Comparison of ENCODE assay signal across 9 cellular contexts in the genomic region with DNA sequence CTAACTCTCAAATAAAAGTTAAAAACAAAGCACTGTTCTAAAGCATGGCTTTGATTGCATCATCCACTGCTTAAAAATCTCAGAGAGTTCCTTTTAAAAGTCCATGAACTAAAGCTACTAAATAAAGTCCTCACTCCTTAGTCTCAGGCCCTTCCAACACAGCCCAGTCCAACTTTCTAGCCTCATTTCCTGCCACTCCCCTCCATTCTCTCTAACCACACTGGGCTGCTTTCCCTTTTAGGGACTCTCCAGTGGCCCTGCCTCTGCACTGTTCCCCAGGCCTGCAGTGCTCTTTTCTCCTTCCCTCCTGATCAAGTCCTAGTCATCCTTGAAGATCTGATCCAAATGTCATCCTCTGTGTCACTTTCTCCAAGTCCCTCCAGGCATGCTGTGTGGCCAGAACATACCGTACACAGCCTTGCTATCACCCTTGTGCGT. TPM values are rescaled to one million over a fixed set of nuclear protein-coding genes. Genes with fewer than 3 reads are reported as not detected.
DNase-seq lines count a peak whose midpoint lies in the region; ATAC-seq and TF ChIP-seq lines count a peak whose summit lies in the region.
"Had no signal": no experiment of that assay in that cellular context is flagged by ENCODE, and none has a peak within 500 bp of the region (broad histone marks: within the 10 kb centered on the region; RNA-seq: fewer than 3 reads in every experiment).

No MANE protein-coding gene starts in this region.

- TF ChIP-seq POLR2A in upper lobe of left lung (IDR thresholded peaks at IDR 0.05), result no peak

- no peaks in the 10 kb centered on the region for H3K9me2 ChIP-seq in hepatocyte (replicated peaks; ENCODE audit: insufficient read depth)

- peak overlapping the region; percentile 40 for H3K27ac ChIP-seq in hepatocyte
- H3K27ac ChIP-seq in upper lobe of left lung, result peak overlapping the region in 1 of 4 donors; percentile 26

- peaks cover 8% of the 10 kb centered on the region for H3K27me3 Mint-ChIP-seq in activated CD4-positive, alpha-beta T cell treated with anti-CD3 and anti-CD28 coated beads, Interleukin-2, amount 10 ng/mL, durations not matched to agents 24 days and 14 days

- H3K27me3 ChIP-seq in hepatocyte (no peaks in the 10 kb centered on the region), upper lobe of left lung (no peaks in the 10 kb centered on the region)

- H3K4me1 Mint-ChIP-seq in activated CD4-positive, alpha-beta T cell treated with anti-CD3 and anti-CD28 coated beads, Interleukin-2, amount 10 ng/mL, durations not matched to agents 24 days and 14 days, result peaks cover 5% of the 10 kb centered on the region

- no peak overlapping the region for H3K4me2 ChIP-seq in hepatocyte

- no peak for TF ChIP-seq EP300 in upper lobe of left lung (IDR thresholded peaks at IDR 0.05)

- in situ Hi-C loops in astrocyte of the spinal cord (cut with HindIII; ENCODE audit: low sequenced_read_pairs), result no loop called here

- no peak overlapping the region for H3K4me3 ChIP-seq in astrocyte of the spinal cord (ENCODE audit: low read depth, low read length)
- no peak overlapping the region for H3K4me3 ChIP-seq in hepatocyte
- H3K4me3 ChIP-seq in upper lobe of left lung, result no peak overlapping the region

- intact Hi-C loops in activated CD4-positive, alpha-beta T cell treated with anti-CD3 and anti-CD28 coated beads, Interleukin-2, amount 10 ng/mL, durations not matched to agents 24 days and 14 days (cut with micrococcal nuclease), result no loop called here

- H3K36me3 ChIP-seq in hepatocyte (replicated peaks; ENCODE audit: insufficient read depth, low read depth) (no peaks in the 10 kb centered on the region), upper lobe of left lung (no peaks in the 10 kb centered on the region)

- H3K27ac Mint-ChIP-seq in activated CD4-positive, alpha-beta T cell treated with anti-CD3 and anti-CD28 coated beads, Interleukin-2, amount 10 ng/mL, durations not matched to agents 24 days and 14 days, result no peak overlapping the region
- H3K27ac Mint-ChIP-seq: activated naive CD4-positive, alpha-beta T cell treated with anti-CD3 and anti-CD28 coated beads, Interleukin-2, amount 50 U/mL, for 72 hours had no signal

- no peaks in the 10 kb centered on the region for H4K20me1 ChIP-seq in hepatocyte (ENCODE audit: insufficient read depth, poor library complexity, severe bottlenecking)

- H3K9me3 ChIP-seq in hepatocyte (ENCODE audit: low read depth) (no peaks in the 10 kb centered on the region), upper lobe of left lung (no peaks in the 10 kb centered on the region)

- DNase-seq in activated CD4-positive, alpha-beta T cell treated with anti-CD3 and anti-CD28 coated beads, Interleukin-2, amount 10 ng/mL, durations not matched to agents 24 days and 14 days, result peak; percentile 59
- DNase-seq in activated CD4-positive, alpha-beta T cell treated with anti-CD3 and anti-CD28 coated beads for 4 hours, result no peak
- DNase-seq in astrocyte of the spinal cord (ENCODE audit: low read depth, low spot score) (peak; percentile 52), hepatocyte (ENCODE audit: low spot score) (no peak), upper lobe of left lung (peak in 1 of 2 donors; percentile 39), NCI-H82 (lab: John Stamatoyannopoulos, UW) (no peak), DMS79 (lab: John Stamatoyannopoulos, UW) (no peak), iPS-NIHi7 (ENCODE audit: extremely low spot score) (no peak)

- no peak overlapping the region for H2AFZ ChIP-seq in hepatocyte

- no peaks in the 10 kb centered on the region for H3K79me2 ChIP-seq in hepatocyte

- no peak overlapping the region for H3K4me3 Mint-ChIP-seq in activated CD4-positive, alpha-beta T cell treated with anti-CD3 and anti-CD28 coated beads, Interleukin-2, amount 10 ng/mL, durations not matched to agents 24 days and 14 days

- H3K9me3 Mint-ChIP-seq in activated CD4-positive, alpha-beta T cell treated with anti-CD3 and anti-CD28 coated beads, Interleukin-2, amount 10 ng/mL, durations not matched to agents 24 days and 14 days, result no peaks in the 10 kb centered on the region
- H3K9me3 Mint-ChIP-seq: activated naive CD4-positive, alpha-beta T cell treated with anti-CD3 and anti-CD28 coated beads, Interleukin-2, amount 50 U/mL, for 72 hours had no signal

- no peaks in the 10 kb centered on the region for H3K36me3 Mint-ChIP-seq in activated CD4-positive, alpha-beta T cell treated with anti-CD3 and anti-CD28 coated beads, Interleukin-2, amount 10 ng/mL, durations not matched to agents 24 days and 14 days (ENCODE audit: low read depth)
- H3K36me3 Mint-ChIP-seq: activated naive CD4-positive, alpha-beta T cell treated with anti-CD3 and anti-CD28 coated beads, Interleukin-2, amount 50 U/mL, for 72 hours had no signal

- 98% methylated on average over 2 of the region's 2 CpGs for WGBS in hepatocyte (ENCODE audit: low lambda C conversion rate, missing lambda C conversion rate)
- 90 to 94% methylated on average over 2 of the region's 2 CpGs for WGBS in upper lobe of left lung, 2 donors

- H3K4me1 ChIP-seq in hepatocyte (ENCODE audit: insufficient read depth) (no peaks in the 10 kb centered on the region), upper lobe of left lung (no peaks in the 10 kb centered on the region)

- ATAC-seq in upper lobe of left lung (ENCODE audit: low FRiP score in 2 of 2), result peak; percentile 51 to 88

- TF ChIP-seq CTCF in astrocyte of the spinal cord (IDR thresholded peaks at IDR 0.05; ENCODE audit: low read depth, low read length) (no peak), hepatocyte (IDR thresholded peaks at IDR 0.05; ENCODE audit: poor library complexity) (no peak), upper lobe of left lung (IDR thresholded peaks at IDR 0.05) (no peak)

RNA-seq across cellular contexts. Expression of gene PPP1R3C, which starts 56.9 kb away (rescaled TPM):
- 0.14 and 0.21 TPM in 2 replicates for total RNA-seq in activated CD4-positive, alpha-beta T cell treated with anti-CD3 and anti-CD28 coated beads, Interleukin-2, amount 10 ng/mL, durations not matched to agents 24 days and 14 days
- 45.0 and 65.7 TPM in 2 replicates for total RNA-seq in hepatocyte
- 9.6 and 20.2 TPM in 2 replicates for polyA plus RNA-seq in hepatocyte
- 10 to 100 TPM in 4 of 6 donors, 1 to 10 TPM in 2; 1.8 to 13.3 (median 10.2) TPM for total RNA-seq in upper lobe of left lung

Comparison
In these comparisons a context has a peak if more than half of its experiments do, and no peak if none do; other contexts are left out.
1. DNase-seq: peak in activated CD4-positive, alpha-beta T cell treated with anti-CD3 and anti-CD28 coated beads, Interleukin-2, amount 10 ng/mL, durations not matched to agents 24 days and 14 days (single experiment) and astrocyte of the spinal cord (single experiment); none in activated CD4-positive, alpha-beta T cell treated with anti-CD3 and anti-CD28 coated beads for 4 hours (0 of 2), hepatocyte (single experiment), NCI-H82 (single experiment), DMS79 (single experiment) and iPS-NIHi7 (single experiment).